In the genomic region with DNA sequence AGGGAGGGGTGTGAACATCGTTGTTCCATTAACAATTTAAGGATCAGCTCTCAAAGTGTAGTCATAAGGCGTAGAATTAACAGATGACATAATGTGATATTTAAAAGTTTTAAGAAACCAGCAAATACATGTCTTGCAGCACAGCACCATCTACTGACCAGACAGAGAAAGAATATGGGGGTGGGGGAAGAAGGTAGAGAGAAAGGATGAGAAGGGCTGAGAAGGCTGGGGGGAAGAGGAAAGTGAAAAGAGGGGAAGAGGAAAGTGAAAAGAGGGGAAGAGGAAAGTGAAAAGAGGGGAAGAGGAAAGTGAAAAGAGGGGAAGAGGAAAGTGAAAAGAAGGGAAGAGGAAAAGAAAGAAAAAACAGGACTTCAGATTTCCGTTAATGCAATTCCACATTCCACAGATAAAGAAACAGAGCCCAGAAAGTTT, we compare ENCODE assay signal across 9 cellular contexts.
A peak's percentile ranks its signal among the peaks of the same experiment; 100 is the strongest.
DNase-seq lines count a peak whose midpoint lies in the region; ATAC-seq, FAIRE-seq and TF ChIP-seq lines count a peak whose summit lies in the region.
"Had no signal": no experiment of that assay in that cellular context is flagged by ENCODE, and none has a peak within 500 bp of the region (broad histone marks: within the 10 kb centered on the region; RNA-seq: fewer than 3 reads in every experiment).

No MANE protein-coding gene starts in this region.

- H3K4me3 Mint-ChIP-seq in activated CD4-positive, alpha-beta T cell treated with anti-CD3 and anti-CD28 coated beads, Interleukin-2, amount 10 ng/mL, durations not matched to agents 7 days and 5 days = no peak overlapping the region
- H3K4me3 Mint-ChIP-seq in neural crest cell = no peak overlapping the region

- H3K27ac ChIP-seq in PC-3 (ENCODE audit: low read length) (peak overlapping the region; percentile 96), endothelial cell of umbilical vein (ENCODE audit: insufficient read depth, low read depth, low read length) (peak overlapping the region; percentile 45)

- no peaks in the 10 kb centered on the region for H3K9me2 ChIP-seq in PC-3 (replicated peaks; ENCODE audit: low read length)

- BruUV-seq in PC-3 (replicated peaks; lab: Mats Ljungman, UMichigan) = no TSS peak
- no TSS peak for BruUV-seq in endothelial cell of umbilical vein (replicated peaks; lab: Mats Ljungman, UMichigan)

- H3K79me2 ChIP-seq in PC-3 (ENCODE audit: low read length) (no peaks in the 10 kb centered on the region), endothelial cell of umbilical vein (ENCODE audit: control insufficient read depth, insufficient read depth, low read length) (no peaks in the 10 kb centered on the region)

- H3K4me3 ChIP-seq in PC-3 (ENCODE audit: low read length) = no peak overlapping the region
- no peak overlapping the region for H3K4me3 ChIP-seq in endothelial cell of umbilical vein (replicated peaks in 1 of 3; ENCODE audit: insufficient read depth in 1 of 3, low read depth in 1 of 3, low read length in 3 of 3)

- H3K27ac Mint-ChIP-seq in activated CD4-positive, alpha-beta T cell treated with anti-CD3 and anti-CD28 coated beads, Interleukin-2, amount 10 ng/mL, durations not matched to agents 7 days and 5 days = no peak overlapping the region
- H3K27ac Mint-ChIP-seq in neural crest cell (ENCODE audit: unreplicated experiment) = peak overlapping the region; percentile 17
- H3K27ac Mint-ChIP-seq: activated naive CD4-positive, alpha-beta T cell treated with anti-CD3 and anti-CD28 coated beads, Interleukin-2, amount 50 U/mL, for 72 hours had no signal

- H3K27me3 Mint-ChIP-seq in activated CD4-positive, alpha-beta T cell treated with anti-CD3 and anti-CD28 coated beads, Interleukin-2, amount 10 ng/mL, durations not matched to agents 7 days and 5 days = peaks cover 5% of the 10 kb centered on the region
- peaks cover 2% of the 10 kb centered on the region for H3K27me3 Mint-ChIP-seq in neural crest cell (ENCODE audit: low read depth)

- H2AFZ ChIP-seq in PC-3 (ENCODE audit: low read length) = no peak overlapping the region
- no peak overlapping the region for H2AFZ ChIP-seq in endothelial cell of umbilical vein (ENCODE audit: low read depth, low read length)

- no peaks in the 10 kb centered on the region for H3K9me3 ChIP-seq in PC-3 (ENCODE audit: low read length)
- no peaks in the 10 kb centered on the region for H3K9me3 ChIP-seq in endothelial cell of umbilical vein (replicated peaks; ENCODE audit: control insufficient read depth, insufficient read depth, low read length)

- no peaks in the 10 kb centered on the region for H3K4me1 Mint-ChIP-seq in activated CD4-positive, alpha-beta T cell treated with anti-CD3 and anti-CD28 coated beads, Interleukin-2, amount 10 ng/mL, durations not matched to agents 7 days and 5 days
- peaks cover 4% of the 10 kb centered on the region for H3K4me1 Mint-ChIP-seq in neural crest cell

- TF ChIP-seq CTCF in PC-3 (conservative IDR thresholded peaks at IDR 0.05; ENCODE audit: low read depth, low read length) (peak; percentile 95), endothelial cell of umbilical vein (IDR thresholded peaks at IDR 0.05; ENCODE audit: extremely low read depth in 1 of 2, insufficient read depth in 1 of 2, low read depth in 1 of 2, low read length in 2 of 2) (peak; percentile 55 to 63), neural crest cell (conservative IDR thresholded peaks at IDR 0.05) (peak; percentile 72)

- intact Hi-C loops in PC-3 (cut with micrococcal nuclease) = loop anchor here (1.0 to 5.0 kb wide), 10 partner anchors 67 to 1094 kb away; no protein-coding TSS in a partner anchor
- intact Hi-C loops in endothelial cell of umbilical vein (cut with micrococcal nuclease) = loop anchor here (1.0 to 5.0 kb wide), 14 partner anchors 67 to 1717 kb away; partner anchors contain the start of gene BMP2

- H3K4me2 ChIP-seq in PC-3 (ENCODE audit: low read length) (no peak overlapping the region), endothelial cell of umbilical vein (ENCODE audit: insufficient read depth, low read length) (no peak overlapping the region)

- H4K20me1 ChIP-seq in PC-3 (ENCODE audit: low read length) = no peaks in the 10 kb centered on the region
- H4K20me1 ChIP-seq in endothelial cell of umbilical vein (replicated peaks; ENCODE audit: control insufficient read depth, extremely low read depth, insufficient read depth, low read length) = no peaks in the 10 kb centered on the region

- no peak for TF ChIP-seq POLR2A in endothelial cell of umbilical vein (IDR thresholded peaks at IDR 0.05; ENCODE audit: low read depth, low read length)

- H3K36me3 Mint-ChIP-seq in activated CD4-positive, alpha-beta T cell treated with anti-CD3 and anti-CD28 coated beads, Interleukin-2, amount 10 ng/mL, durations not matched to agents 7 days and 5 days (ENCODE audit: low read depth) = no peaks in the 10 kb centered on the region
- H3K36me3 Mint-ChIP-seq in neural crest cell (ENCODE audit: low read depth) = no peaks in the 10 kb centered on the region
- H3K36me3 Mint-ChIP-seq: activated naive CD4-positive, alpha-beta T cell treated with anti-CD3 and anti-CD28 coated beads, Interleukin-2, amount 50 U/mL, for 72 hours had no signal

- dilution Hi-C loops in endothelial cell of umbilical vein (cut with MboI; ENCODE audit: extremely low pct_ligation_motif_present, low sequenced_read_pairs) = no loop called here

- CTCF ChIA-PET in activated CD4-positive, alpha-beta T cell treated with anti-CD3 and anti-CD28 coated beads, Interleukin-2, amount 10 ng/mL, durations not matched to agents 7 days and 5 days (lab: Charles Lee) = no interaction called here
- CTCF ChIA-PET in PC-3 (lab: Charles Lee) = interaction anchor here (0.6 to 0.9 kb wide), 6 partner anchors 18 to 586 kb away, joined by 3 to 11 read pairs (median 4); no protein-coding TSS in a partner anchor
- CTCF ChIA-PET in endothelial cell of umbilical vein (lab: Charles Lee) = interaction anchor here (0.5 to 3.7 kb wide), 58 partner anchors 9 to 1719 kb away, joined by 3 to 57 read pairs (median 4); partner anchors contain the start of gene BMP2

- POLR2A ChIA-PET in activated CD4-positive, alpha-beta T cell treated with anti-CD3 and anti-CD28 coated beads, Interleukin-2, amount 10 ng/mL, durations not matched to agents 7 days and 5 days (lab: Charles Lee) = no interaction called here
- POLR2A ChIA-PET in PC-3 (lab: Charles Lee; ENCODE audit: unreplicated experiment) (no interaction called here), endothelial cell of umbilical vein (lab: Charles Lee) (interaction anchor here (0.7 kb wide), 1 partner anchor 574 kb away, joined by 3 read pairs; no protein-coding TSS in a partner anchor)

- peak; percentile 60 for ATAC-seq in PC-3
- no peak for ATAC-seq in GM21529 (IDR thresholded peaks at IDR 0.05; ENCODE audit: unreplicated experiment)
- no peak for ATAC-seq in HG03442 (IDR thresholded peaks at IDR 0.05; ENCODE audit: unreplicated experiment)

- peak; percentile 47 for FAIRE-seq in endothelial cell of umbilical vein (lab: Jason Lieb, UNC)

- H3K27me3 ChIP-seq in PC-3 (ENCODE audit: low read length) = no peaks in the 10 kb centered on the region
- no peaks in the 10 kb centered on the region for H3K27me3 ChIP-seq in endothelial cell of umbilical vein (ENCODE audit: control insufficient read depth in 2 of 2, insufficient read depth in 2 of 2, low read length in 2 of 2)

- peaks cover 44% of the 10 kb centered on the region for H3K4me1 ChIP-seq in PC-3 (ENCODE audit: insufficient read depth, low read length)
- H3K4me1 ChIP-seq in endothelial cell of umbilical vein (ENCODE audit: control insufficient read depth, extremely low read depth, insufficient read depth, low read length) = peaks cover 28% of the 10 kb centered on the region

- peaks cover 5% of the 10 kb centered on the region for H3F3A ChIP-seq in PC-3 (ENCODE audit: low read length, unreplicated experiment)

- H3K36me3 ChIP-seq in PC-3 (ENCODE audit: low read depth, low read length) = no peaks in the 10 kb centered on the region
- H3K36me3 ChIP-seq in endothelial cell of umbilical vein (ENCODE audit: control insufficient read depth in 2 of 2, extremely low read depth in 1 of 2, insufficient read depth in 2 of 2, low read length in 2 of 2) = no peaks in the 10 kb centered on the region

- no peaks in the 10 kb centered on the region for H3K9me1 ChIP-seq in endothelial cell of umbilical vein (replicated peaks; ENCODE audit: control insufficient read depth, extremely low read depth, insufficient read depth, low read length)

- DNase-seq in activated CD4-positive, alpha-beta T cell treated with anti-CD3 and anti-CD28 coated beads, Interleukin-2, amount 10 ng/mL, durations not matched to agents 7 days and 5 days = peak; percentile 7
- no peak for DNase-seq in activated CD4-positive, alpha-beta T cell treated with anti-CD3 and anti-CD28 coated beads, Interleukin-2, amount 50 U/mL, for 48 hours
- DNase-seq in LHCN-M2 (ENCODE audit: low read depth) = peak; percentile 85
- peak; percentile 84 for DNase-seq in PC-3
- peak; percentile 81 for DNase-seq in endothelial cell of umbilical vein (ENCODE audit: low read depth, low spot score)
- peak; percentile 4 for DNase-seq in neural crest cell (ENCODE audit: low read depth, low spot score)

- no peaks in the 10 kb centered on the region for H3K9me3 Mint-ChIP-seq in activated CD4-positive, alpha-beta T cell treated with anti-CD3 and anti-CD28 coated beads, Interleukin-2, amount 10 ng/mL, durations not matched to agents 7 days and 5 days
- no peaks in the 10 kb centered on the region for H3K9me3 Mint-ChIP-seq in neural crest cell

- peak overlapping the region; percentile 52 for H3K9ac ChIP-seq in PC-3 (ENCODE audit: low read length)
- H3K9ac ChIP-seq in endothelial cell of umbilical vein (replicated peaks; ENCODE audit: extremely low read depth, insufficient read depth, low read length) = peak overlapping the region; percentile 35

TF ChIP-seq in endothelial cell of umbilical vein, 7 proteins besides CTCF, POLR2A, EP300 and RAD21:
- TF ChIP-seq JUN (IDR thresholded peaks at IDR 0.05; ENCODE audit: borderline replicate concordance, insufficient read depth, insufficient read length, low read depth) (peak; percentile 56), MAX (IDR thresholded peaks at IDR 0.05; ENCODE audit: insufficient read depth, insufficient read length) (no peak)
TF ChIP-seq in endothelial cell of umbilical vein: peak in this region for 1.

Comparison
In these comparisons a context has a peak if more than half of its experiments do, and no peak if none do; other contexts are left out.
1. DNase-seq: peak in activated CD4-positive, alpha-beta T cell treated with anti-CD3 and anti-CD28 coated beads, Interleukin-2, amount 10 ng/mL, durations not matched to agents 7 days and 5 days (single experiment), LHCN-M2 (single experiment), PC-3 (single experiment), endothelial cell of umbilical vein (single experiment) and neural crest cell (single experiment); none in activated CD4-positive, alpha-beta T cell treated with anti-CD3 and anti-CD28 coated beads, Interleukin-2, amount 50 U/mL, for 48 hours (0 of 2).
2. Peak in every context shown above with its lines, with median percentiles within 50 percentile points of each other: CTCF ChIP-seq.